10 cellular contexts compared by ENCODE assay signal in genomic region chr3:146468234-146468931, GRCh38. TPM values are rescaled to one million over a fixed set of nuclear protein-coding genes. Genes with fewer than 3 reads are reported as not detected.
DNase-seq lines count a peak whose midpoint lies in the region; ATAC-seq, FAIRE-seq and TF ChIP-seq lines count a peak whose summit lies in the region.
"Had no signal": no experiment of that assay in that cellular context is flagged by ENCODE, and none has a peak within 500 bp of the region (broad histone marks: within the 10 kb centered on the region; RNA-seq: fewer than 3 reads in every experiment).

No MANE protein-coding gene starts in this region.

- no peak for DNase-seq in activated T-cell treated with anti-CD3 and anti-CD28 coated beads, Interleukin-2, amount 50 U/mL, for 72 hours
- DNase-seq in activated T-cell treated with anti-CD3 and anti-CD28 coated beads, Interleukin-2, amount 50 U/mL, for 1 hour = no peak
- DNase-seq in cardiac fibroblast (ENCODE audit: low read depth in 2 of 2) (peak; percentile 26 to 78), NCI-H187 (lab: John Stamatoyannopoulos, UW) (no peak)
- DNase-seq in activated CD4-positive, CD25-positive, alpha-beta regulatory T cell treated with anti-CD3 and anti-CD28 coated beads, Interleukin-2, amount 50 U/mL, for 72 hours = no peak
- DNase-seq: NCI-H2081 treated with DMSO at 0.1 percent for 48 hours had no signal

- H3K27me3 Mint-ChIP-seq in activated T-cell treated with anti-CD3 and anti-CD28 coated beads, Interleukin-2, amount 50 U/mL, for 72 hours (ENCODE audit: low read depth) = no peaks in the 10 kb centered on the region

- no peaks in the 10 kb centered on the region for H3K36me3 Mint-ChIP-seq in activated T-cell treated with anti-CD3 and anti-CD28 coated beads, Interleukin-2, amount 50 U/mL, for 72 hours (ENCODE audit: insufficient read depth in 2 of 2)

- peak; percentile 94 for FAIRE-seq in islet of Langerhans (lab: Jason Lieb, UNC)

- H3K4me3 Mint-ChIP-seq in activated T-cell treated with anti-CD3 and anti-CD28 coated beads, Interleukin-2, amount 50 U/mL, for 72 hours = peak overlapping the region; percentile 80

- TF ChIP-seq CTCF in cardiac fibroblast (IDR thresholded peaks at IDR 0.05; ENCODE audit: low read depth, low read length) = no peak

- H3K36me3 ChIP-seq in urinary bladder (ENCODE audit: insufficient read depth) = no peaks in the 10 kb centered on the region

- WGBS in urinary bladder = 51% methylated on average over 6 of the region's 6 CpGs

- H3K4me1 ChIP-seq in urinary bladder (ENCODE audit: insufficient read depth) = peaks cover 2% of the 10 kb centered on the region

- no peak for ATAC-seq in activated T-cell treated with anti-CD3 and anti-CD28 coated beads, Interleukin-2, amount 50 U/mL, for 72 hours (replicated peaks in 1 of 2)
- no peak for ATAC-seq in HG02571 (IDR thresholded peaks at IDR 0.05; ENCODE audit: unreplicated experiment)

- no peak overlapping the region for H3K27ac Mint-ChIP-seq in activated T-cell treated with anti-CD3 and anti-CD28 coated beads, Interleukin-2, amount 50 U/mL, for 72 hours

- H3K4me3 ChIP-seq in cardiac fibroblast (replicated peaks in 1 of 2; ENCODE audit: low read depth in 2 of 2, low read length in 2 of 2) (no peak overlapping the region), urinary bladder (ENCODE audit: low read depth, low read length) (no peak overlapping the region)

- peaks cover 35% of the 10 kb centered on the region for H3K4me1 Mint-ChIP-seq in activated T-cell treated with anti-CD3 and anti-CD28 coated beads, Interleukin-2, amount 50 U/mL, for 72 hours (ENCODE audit: low read depth)

- peak overlapping the region; percentile 38 for H3K27ac ChIP-seq in urinary bladder (ENCODE audit: low read depth)

- H3K9me3 Mint-ChIP-seq in activated T-cell treated with anti-CD3 and anti-CD28 coated beads, Interleukin-2, amount 50 U/mL, for 72 hours = no peaks in the 10 kb centered on the region

RNA-seq across cellular contexts. Expression of gene PLSCR2, which starts 1.0 kb away (rescaled TPM):
- under 1 TPM in 1 of 2 donors, not detected in 1; 0.34 TPM for total RNA-seq in activated T-cell treated with anti-CD3 and anti-CD28 coated beads, Interleukin-2, amount 50 U/mL, for 72 hours
- 0.85 TPM for total RNA-seq in urinary bladder
- polyA plus RNA-seq in urinary bladder = not detected
- polyA plus RNA-seq: AG04450 had no signal

Comparison
In these comparisons a context has a peak if more than half of its experiments do, and no peak if none do; other contexts are left out.
1. DNase-seq: peak in cardiac fibroblast (2 of 2); none in activated T-cell treated with anti-CD3 and anti-CD28 coated beads, Interleukin-2, amount 50 U/mL, for 72 hours (0 of 2), activated T-cell treated with anti-CD3 and anti-CD28 coated beads, Interleukin-2, amount 50 U/mL, for 1 hour (single experiment), NCI-H187 (0 of 2) and activated CD4-positive, CD25-positive, alpha-beta regulatory T cell treated with anti-CD3 and anti-CD28 coated beads, Interleukin-2, amount 50 U/mL, for 72 hours (single experiment).